ENCODE assay signal across 15 cellular contexts in genomic region chr19:18741566-18742121, GRCh38. TPM values are rescaled to one million over a fixed set of nuclear protein-coding genes. Genes with fewer than 3 reads are reported as not detected.
DNase-seq lines count a peak whose midpoint lies in the region; FAIRE-seq and TF ChIP-seq lines count a peak whose summit lies in the region.
"Had no signal": no experiment of that assay in that cellular context is flagged by ENCODE, and none has a peak within 500 bp of the region (broad histone marks: within the 10 kb centered on the region; RNA-seq: fewer than 3 reads in every experiment).

No MANE protein-coding gene starts in this region.

- no peak overlapping the region for H3K4me2 ChIP-seq in H1 (ENCODE audit: insufficient read depth in 1 of 2, low read depth in 2 of 2, low read length in 2 of 2)

- no peak overlapping the region for H3K14ac ChIP-seq in H1 (ENCODE audit: insufficient read length)

- H3K23ac ChIP-seq in H1 (ENCODE audit: insufficient read length), result no peak overlapping the region

- H3K36me3 Mint-ChIP-seq in Calu3 (ENCODE audit: insufficient read depth, unreplicated experiment), result peaks cover 6% of the 10 kb centered on the region
- H3K36me3 Mint-ChIP-seq in nephron progenitor cell (ENCODE audit: low read depth), result no peaks in the 10 kb centered on the region
- H3K36me3 Mint-ChIP-seq: activated naive CD8-positive, alpha-beta T cell treated with anti-CD3 and anti-CD28 coated beads, Interleukin-2, amount 10 ng/mL, durations not matched to agents 7 days and 5 days had no signal

- no peak overlapping the region for H4K5ac ChIP-seq in H1 (ENCODE audit: insufficient read length, low read depth, low read length)

- no peaks in the 10 kb centered on the region for H3K9me3 Mint-ChIP-seq in Calu3 (ENCODE audit: low read depth, unreplicated experiment)
- H3K9me3 Mint-ChIP-seq in nephron progenitor cell, result no peaks in the 10 kb centered on the region
- H3K9me3 Mint-ChIP-seq: activated CD8-positive, alpha-beta T cell treated with anti-CD3 and anti-CD28 coated beads for 36 hours; activated naive CD8-positive, alpha-beta T cell treated with anti-CD3 and anti-CD28 coated beads, Interleukin-2, amount 10 ng/mL, durations not matched to agents 7 days and 5 days had no signal

- H3K27me3 ChIP-seq in H1 (replicated peaks in 1 of 4; ENCODE audit: control insufficient read depth in 3 of 4, extremely low read depth in 1 of 4, insufficient read depth in 3 of 4, low read length in 3 of 4) (no peaks in the 10 kb centered on the region), MG63 (no peaks in the 10 kb centered on the region), tibial nerve (no peaks in the 10 kb centered on the region), spleen (replicated peaks in 1 of 7) (no peaks in the 10 kb centered on the region)
- H3K27me3 ChIP-seq: BE2C had no signal

- no peaks in the 10 kb centered on the region for H3K36me3 ChIP-seq in H1 (ENCODE audit: control insufficient read depth in 2 of 4, insufficient read depth in 4 of 4, low read length in 3 of 4)
- H3K36me3 ChIP-seq in MG63, result no peaks in the 10 kb centered on the region
- H3K36me3 ChIP-seq in tibial nerve, result peaks cover 0 to 6% (median 0%) of the 10 kb centered on the region in 3 donors
- H3K36me3 ChIP-seq in spleen, result peaks cover 0 to 29% (median 0%) of the 10 kb centered on the region in 6 donors
- H3K36me3 ChIP-seq: BE2C had no signal

- peaks cover 9% of the 10 kb centered on the region for H3K4me1 Mint-ChIP-seq in Calu3 (ENCODE audit: low read depth, unreplicated experiment)
- H3K4me1 Mint-ChIP-seq in nephron progenitor cell, result peaks cover 63% of the 10 kb centered on the region
- H3K4me1 Mint-ChIP-seq: activated naive CD8-positive, alpha-beta T cell treated with anti-CD3 and anti-CD28 coated beads, Interleukin-2, amount 10 ng/mL, durations not matched to agents 7 days and 5 days had no signal

- POLR2A ChIA-PET in H1 (lab: Charles Lee; ENCODE audit: partially characterized antibody), result interaction anchor here (0.9 kb wide), 1 partner anchor 10 kb away, joined by 3 read pairs; no protein-coding TSS in a partner anchor

- no peak overlapping the region for H2BK120ac ChIP-seq in H1 (replicated peaks; ENCODE audit: low read depth, low read length)

- H3K79me1 ChIP-seq in H1 (ENCODE audit: low read depth, low read length), result peaks cover 2% of the 10 kb centered on the region; the same call in 1 of the 2 replicates

- H3K27me3 Mint-ChIP-seq in Calu3 (ENCODE audit: unreplicated experiment), result no peaks in the 10 kb centered on the region
- H3K27me3 Mint-ChIP-seq in nephron progenitor cell (ENCODE audit: low read depth, poor library complexity), result peaks cover 4% of the 10 kb centered on the region
- H3K27me3 Mint-ChIP-seq: activated CD8-positive, alpha-beta T cell treated with anti-CD3 and anti-CD28 coated beads for 36 hours; activated naive CD8-positive, alpha-beta T cell treated with anti-CD3 and anti-CD28 coated beads, Interleukin-2, amount 10 ng/mL, durations not matched to agents 7 days and 5 days had no signal

- no peak overlapping the region for H2BK20ac ChIP-seq in H1 (ENCODE audit: low read length)

- H2BK12ac ChIP-seq in H1 (ENCODE audit: low read depth, low read length), result no peak overlapping the region

- no peak for TF ChIP-seq RAD21 in H1 (IDR thresholded peaks at IDR 0.05 in 1 of 2, conservative IDR thresholded peaks at IDR 0.05 in 1 of 2; ENCODE audit: low read depth in 2 of 2, low read length in 2 of 2)

- intact Hi-C loops in Calu3 (cut with micrococcal nuclease; ENCODE audit: unreplicated experiment), result no loop called here
- intact Hi-C loops in spleen (cut with DNase I; ENCODE audit: low total_unique reads), result no loop called here

- no peak overlapping the region for H3K27ac ChIP-seq in H1 (ENCODE audit: low read depth, low read length)
- H3K27ac ChIP-seq in tibial nerve, result no peak overlapping the region
- no peak overlapping the region for H3K27ac ChIP-seq in spleen
- H3K27ac ChIP-seq: foreskin keratinocyte, GM23248 had no signal

- peak overlapping the region; percentile 65 for H4K8ac ChIP-seq in H1 (ENCODE audit: extremely low read depth, insufficient read depth, low read length)

- BruUV-seq in Calu3 (replicated peaks; lab: Mats Ljungman, UMichigan), result no TSS peak

- H3K9me3 ChIP-seq in H1 (ENCODE audit: insufficient read depth in 2 of 2, low read depth in 1 of 2, low read length in 1 of 2) (no peaks in the 10 kb centered on the region), MG63 (no peaks in the 10 kb centered on the region), tibial nerve (no peaks in the 10 kb centered on the region), spleen (no peaks in the 10 kb centered on the region)
- H3K9me3 ChIP-seq: BE2C had no signal

- no peak overlapping the region for H2BK5ac ChIP-seq in H1 (ENCODE audit: low read depth, low read length)

- in situ Hi-C loops in G401 (cut with HindIII; ENCODE audit: low sequenced_read_pairs), result no loop called here

- H4K20me1 ChIP-seq in H1 (replicated peaks in 1 of 2; ENCODE audit: control insufficient read depth in 1 of 2, insufficient read depth in 2 of 2, low read length in 2 of 2), result peaks cover 2 to 3% of the 10 kb centered on the region in 2 experiments

- CTCF ChIA-PET in Calu3 (lab: Charles Lee) (interaction anchor here (0.6 kb wide), 1 partner anchor 224 kb away, joined by 3 read pairs; no protein-coding TSS in a partner anchor), H1 (lab: Charles Lee; ENCODE audit: partially characterized antibody) (interaction anchor here (0.9 to 1.8 kb wide), 7 partner anchors 10 to 275 kb away, joined by 3 to 6 read pairs (median 5); no protein-coding TSS in a partner anchor)

- no peak overlapping the region for H3K4me3 ChIP-seq in H1 (ENCODE audit: extremely low read depth in 1 of 4, insufficient read depth in 2 of 4, low read depth in 3 of 4, low read length in 4 of 4)
- no peak overlapping the region for H3K4me3 ChIP-seq in MG63
- no peak overlapping the region for H3K4me3 ChIP-seq in tibial nerve
- no peak overlapping the region for H3K4me3 ChIP-seq in spleen
- H3K4me3 ChIP-seq: GM23248 had no signal

- H3K9ac ChIP-seq in H1 (replicated peaks in 1 of 4; ENCODE audit: extremely low read depth in 1 of 4, low read depth in 3 of 4, low read length in 3 of 4), result no peak overlapping the region; a peak in 1 of 7 replicates
- H3K9ac ChIP-seq: GM23248 had no signal

- peaks cover 0 to 11% (median 3%) of the 10 kb centered on the region in 4 experiments; a peak in 6 of 7 replicates for H3K4me1 ChIP-seq in H1 (replicated peaks in 1 of 4; ENCODE audit: control insufficient read depth in 3 of 4, insufficient read depth in 4 of 4, low read length in 3 of 4)
- H3K4me1 ChIP-seq in tibial nerve, result peaks cover 0 to 26% (median 0%) of the 10 kb centered on the region in 4 donors
- peaks cover 0 to 15% (median 0%) of the 10 kb centered on the region in 6 donors for H3K4me1 ChIP-seq in spleen
- H3K4me1 ChIP-seq: foreskin keratinocyte had no signal

- H3K4me3 Mint-ChIP-seq in Calu3 (ENCODE audit: low read depth, unreplicated experiment) (no peak overlapping the region), nephron progenitor cell (no peak overlapping the region)
- H3K4me3 Mint-ChIP-seq: activated CD8-positive, alpha-beta T cell treated with anti-CD3 and anti-CD28 coated beads for 36 hours; activated naive CD8-positive, alpha-beta T cell treated with anti-CD3 and anti-CD28 coated beads, Interleukin-2, amount 10 ng/mL, durations not matched to agents 7 days and 5 days had no signal

- no peak overlapping the region for H2AK5ac ChIP-seq in H1 (ENCODE audit: low read depth, low read length)

- H4K91ac ChIP-seq in H1 (replicated peaks; ENCODE audit: insufficient read length, low read length), result no peak overlapping the region

- TF ChIP-seq POLR2A in H1 (IDR thresholded peaks at IDR 0.05; ENCODE audit: control extremely low read depth in 1 of 2, low read depth in 2 of 2, low read length in 2 of 2) (no peak), tibial nerve (IDR thresholded peaks at IDR 0.05) (no peak), spleen (IDR thresholded peaks at IDR 0.05) (no peak)

- H2BK15ac ChIP-seq in H1 (ENCODE audit: low read length), result no peak overlapping the region

- DNase-seq in Calu3, result peak; percentile 73
- peak; percentile 41 to 74 for DNase-seq in NCI-H2081 (lab: John Stamatoyannopoulos, UW)
- no peak for DNase-seq in H1 (ENCODE audit: low read depth in 1 of 2, low spot score in 2 of 2)
- DNase-seq in nephron progenitor cell, result no peak
- no peak for DNase-seq in MG63
- no peak for DNase-seq in tibial nerve (ENCODE audit: low spot score in 2 of 2)
- DNase-seq in spleen, result no peak
- no peak for DNase-seq in G401 (ENCODE audit: low spot score)
- DNase-seq: activated CD8-positive, alpha-beta T cell treated with anti-CD3 and anti-CD28 coated beads for 36 hours; activated naive CD8-positive, alpha-beta T cell treated with anti-CD3 and anti-CD28 coated beads, Interleukin-2, amount 10 ng/mL, durations not matched to agents 7 days and 5 days; cortex of kidney; foreskin keratinocyte; GM23248 had no signal

- TF ChIP-seq CTCF in Calu3 (IDR thresholded peaks at IDR 0.05; ENCODE audit: unreplicated experiment) (no peak), H1 (IDR thresholded peaks at IDR 0.05; ENCODE audit: control extremely low read depth in 1 of 3, insufficient read depth in 1 of 3, low read depth in 1 of 3, low read length in 3 of 3) (no peak), nephron progenitor cell (IDR thresholded peaks at IDR 0.05) (no peak), tibial nerve (IDR thresholded peaks at IDR 0.05) (no peak), spleen (IDR thresholded peaks at IDR 0.05 in 8 of 11, conservative IDR thresholded peaks at IDR 0.05 in 3 of 11) (no peak)

- H3K56ac ChIP-seq in H1 (replicated peaks; ENCODE audit: insufficient read length, low read depth, low read length), result no peak overlapping the region

- TF ChIP-seq EP300 in H1 (IDR thresholded peaks at IDR 0.05; ENCODE audit: borderline replicate concordance in 1 of 2, low read depth in 2 of 2, low read length in 2 of 2), result no peak
- no peak for TF ChIP-seq EP300 in tibial nerve (IDR thresholded peaks at IDR 0.05)

- FAIRE-seq in H1 (lab: Jason Lieb, UNC), result no peak

- WGBS in H1 (ENCODE audit: extremely low coverage in 1 of 2, insufficient coverage in 1 of 2, insufficient read length in 1 of 2, insufficient replicate concordance in 2 of 2, low coverage in 1 of 2, low lambda C conversion rate in 2 of 2, missing lambda C conversion rate in 1 of 2), 2 experiments, result 94% methylated on average over 17 of the region's 18 CpGs; no CpG with 5 or more reads in 1 of the 2 experiments
- WGBS in tibial nerve, 2 donors, result 52 to 59% methylated on average over 16 of the region's 18 CpGs
- WGBS in spleen, 5 donors, result 63 to 80% (median 76%) methylated on average over 13 to 18 of the region's 18 CpGs

- no peak overlapping the region for H3K4ac ChIP-seq in H1 (replicated peaks; ENCODE audit: insufficient read length, low read depth, low read length)

- H2AFZ ChIP-seq in H1 (ENCODE audit: low read length), result no peak overlapping the region
- H2AFZ ChIP-seq: GM23248 had no signal

- no peak overlapping the region for H3K18ac ChIP-seq in H1 (ENCODE audit: extremely low read depth, low read length)

- H3K27ac Mint-ChIP-seq in Calu3 (ENCODE audit: unreplicated experiment), result no peak overlapping the region
- H3K27ac Mint-ChIP-seq in nephron progenitor cell, result peak overlapping the region; percentile 69
- H3K27ac Mint-ChIP-seq: activated CD8-positive, alpha-beta T cell treated with anti-CD3 and anti-CD28 coated beads for 36 hours; activated naive CD8-positive, alpha-beta T cell treated with anti-CD3 and anti-CD28 coated beads, Interleukin-2, amount 10 ng/mL, durations not matched to agents 7 days and 5 days had no signal

- no peaks in the 10 kb centered on the region for H3K79me2 ChIP-seq in H1 (ENCODE audit: control insufficient read depth in 1 of 2, insufficient read depth in 2 of 2, low read length in 2 of 2)

- no peaks in the 10 kb centered on the region; the same call in 1 of the 2 replicates for H3K23me2 ChIP-seq in H1 (ENCODE audit: low read depth, low read length)

RNA-seq across cellular contexts. Expression of gene COMP, which starts 49.5 kb away (rescaled TPM):
- total RNA-seq in Calu3 (2022) (0.12 TPM in 1 of 2 replicates, not detected in the other), tibial nerve (100 to 1,000 TPM in 1 of 4 donors, 10 to 100 TPM in 3; 14.0 to 117 (median 25.3) TPM), spleen (not detected)
- total RNA-seq in H1 (2021; fragmentation: NEBNext Ultra II Directional; extraction: Animal tissue kit (Norgen Biotek cat#: 25700)), result 0.17 and 0.25 TPM in 2 replicates
- polyA plus RNA-seq in H1 (2011; rRNA removed) (0.17 and 0.35 TPM in 2 replicates), spleen (1 to 10 TPM in 1 of 3 donors, under 1 TPM in 2; 0.04 to 1.0 (median 0.13) TPM)
- polyA plus RNA-seq in H1 (2011; cell fraction: cytosol; rRNA removed), result 0.37 TPM
- 0.91 TPM for polyA plus RNA-seq in H1 (2011; cell fraction: nucleus; rRNA removed)
- 0.09 to 0.24 TPM (median 0.16 TPM) in 3 of 4 replicates, not detected in the other for polyA plus RNA-seq in H1 (2012, experiment 1 of 2)
- polyA plus RNA-seq in H1 (2012, experiment 2 of 2), result 0.09 TPM
- polyA plus RNA-seq in H1 (2013, experiment 1 of 2), result 0.16 TPM
- polyA plus RNA-seq in H1 (2013, experiment 2 of 2), result 0.15 TPM
- polyA minus RNA-seq in H1 (2011; rRNA and poly(A)+ RNA removed), result 0.19 and 0.29 TPM in 2 replicates
- polyA minus RNA-seq in H1 (2011; cell fraction: cytosol; rRNA and poly(A)+ RNA removed), result not detected
- polyA minus RNA-seq in H1 (2011; cell fraction: nucleus; rRNA and poly(A)+ RNA removed), result not detected
- total RNA-seq in MG63 (2014; rRNA removed; shearing (Covaris generic); ENCODE audit: low replicate concordance), result 0.30 and 0.66 TPM in 2 replicates
- 0.49 and 0.54 TPM in 2 replicates for total RNA-seq in G401 (2014; rRNA removed; shearing (Covaris generic))
- total RNA-seq: activated CD8-positive, alpha-beta T cell treated with anti-CD3 and anti-CD28 coated beads for 36 hours; activated naive CD8-positive, alpha-beta T cell treated with anti-CD3 and anti-CD28 coated beads, Interleukin-2, amount 10 ng/mL, durations not matched to agents 7 days and 5 days; foreskin keratinocyte; NCI-H460 had no signal
- polyA plus RNA-seq: foreskin keratinocyte had no signal

RNA-seq across cellular contexts. Expression of gene CRTC1, which starts 58.2 kb away (rescaled TPM):
- total RNA-seq in Calu3 (2022), result 8.5 and 9.4 TPM in 2 replicates
- 8.5 TPM in 2 replicates for total RNA-seq in H1 (2021; fragmentation: NEBNext Ultra II Directional; extraction: Animal tissue kit (Norgen Biotek cat#: 25700))
- 2.9 and 6.5 TPM in 2 replicates for polyA plus RNA-seq in H1 (2011; rRNA removed)
- polyA plus RNA-seq in H1 (2011; cell fraction: cytosol; rRNA removed), result 2.7 TPM
- polyA plus RNA-seq in H1 (2011; cell fraction: nucleus; rRNA removed), result 18.3 TPM
- 4.4 to 9.8 TPM (median 8.1 TPM) in 4 replicates for polyA plus RNA-seq in H1 (2012, experiment 1 of 2)
- polyA plus RNA-seq in H1 (2012, experiment 2 of 2), result 4.9 TPM
- 8.8 TPM for polyA plus RNA-seq in H1 (2013, experiment 1 of 2)
- polyA plus RNA-seq in H1 (2013, experiment 2 of 2), result 7.7 TPM
- polyA minus RNA-seq in H1 (2011; rRNA and poly(A)+ RNA removed), result 0.71 and 1.8 TPM in 2 replicates
- 4.7 TPM for polyA minus RNA-seq in H1 (2011; cell fraction: cytosol; rRNA and poly(A)+ RNA removed)
- polyA minus RNA-seq in H1 (2011; cell fraction: nucleus; rRNA and poly(A)+ RNA removed), result 6.3 TPM
- total RNA-seq in MG63 (2014; rRNA removed; shearing (Covaris generic); ENCODE audit: low replicate concordance), result 2.4 and 3.6 TPM in 2 replicates
- 1 to 10 TPM; 4.0 to 7.8 (median 6.7) TPM for total RNA-seq in tibial nerve
- 10 to 100 TPM in 3 of 7 donors, 1 to 10 TPM in 4; 4.7 to 15.7 (median 8.8) TPM for total RNA-seq in spleen
- 10 to 100 TPM in 1 of 3 donors, 1 to 10 TPM in 2; 3.1 to 11.3 (median 6.4) TPM for polyA plus RNA-seq in spleen
- 2.1 and 2.7 TPM in 2 replicates for total RNA-seq in G401 (2014; rRNA removed; shearing (Covaris generic))

Comparison
In these comparisons a context has a peak if more than half of its experiments do, and no peak if none do; other contexts are left out.
1. DNase-seq: peak in Calu3 (single experiment) and NCI-H2081 (2 of 2); none in H1 (0 of 2), nephron progenitor cell (single experiment), MG63 (single experiment), tibial nerve (0 of 2), spleen (single experiment) and G401 (single experiment).